In the genomic region with DNA sequence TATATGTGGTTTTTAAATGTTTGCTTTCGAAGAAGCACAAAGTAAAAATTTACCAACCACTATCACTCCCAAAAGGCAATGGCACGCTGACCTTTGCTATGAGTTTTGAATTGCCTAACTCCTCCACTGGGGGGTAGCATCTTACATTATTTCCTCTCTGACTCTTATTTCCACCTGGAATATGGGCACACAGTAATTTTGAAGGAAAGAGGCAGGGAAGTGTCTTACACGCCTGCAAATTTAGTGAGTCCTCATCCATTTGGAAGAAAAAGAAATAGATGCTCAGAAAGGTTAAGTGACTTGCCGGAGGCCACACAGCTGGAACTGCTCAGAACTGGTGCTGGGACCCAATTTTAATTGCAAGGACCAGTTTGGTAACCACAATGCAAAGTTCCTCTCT, we compare ENCODE assay signal across 1 cellular context.
TF ChIP-seq lines count a peak whose summit lies in the region.

No MANE protein-coding gene starts in this region.

TF ChIP-seq in SK-N-SH, 30 proteins besides CTCF, POLR2A, EP300 and RAD21 (continued from another document):
- TF ChIP-seq, protein P1, sequence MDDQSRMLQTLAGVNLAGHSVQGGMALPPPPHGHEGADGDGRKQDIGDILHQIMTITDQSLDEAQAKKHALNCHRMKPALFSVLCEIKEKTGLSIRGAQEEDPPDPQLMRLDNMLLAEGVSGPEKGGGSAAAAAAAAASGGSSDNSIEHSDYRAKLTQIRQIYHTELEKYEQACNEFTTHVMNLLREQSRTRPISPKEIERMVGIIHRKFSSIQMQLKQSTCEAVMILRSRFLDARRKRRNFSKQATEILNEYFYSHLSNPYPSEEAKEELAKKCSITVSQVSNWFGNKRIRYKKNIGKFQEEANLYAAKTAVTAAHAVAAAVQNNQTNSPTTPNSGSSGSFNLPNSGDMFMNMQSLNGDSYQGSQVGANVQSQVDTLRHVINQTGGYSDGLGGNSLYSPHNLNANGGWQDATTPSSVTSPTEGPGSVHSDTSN (IDR thresholded peaks at IDR 0.05), result no peak
- TF ChIP-seq, protein P2, sequence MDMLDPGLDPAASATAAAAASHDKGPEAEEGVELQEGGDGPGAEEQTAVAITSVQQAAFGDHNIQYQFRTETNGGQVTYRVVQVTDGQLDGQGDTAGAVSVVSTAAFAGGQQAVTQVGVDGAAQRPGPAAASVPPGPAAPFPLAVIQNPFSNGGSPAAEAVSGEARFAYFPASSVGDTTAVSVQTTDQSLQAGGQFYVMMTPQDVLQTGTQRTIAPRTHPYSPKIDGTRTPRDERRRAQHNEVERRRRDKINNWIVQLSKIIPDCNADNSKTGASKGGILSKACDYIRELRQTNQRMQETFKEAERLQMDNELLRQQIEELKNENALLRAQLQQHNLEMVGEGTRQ (IDR thresholded peaks at IDR 0.05; ENCODE audit: borderline replicate concordance, low read depth, low read length), result no peak
- TF ChIP-seq TEAD4 (IDR thresholded peaks at IDR 0.05; ENCODE audit: borderline replicate concordance, insufficient read depth), result no peak
- TF ChIP-seq CHD2 (IDR thresholded peaks at IDR 0.05; ENCODE audit: low read length, partially characterized antibody), result no peak
- TF ChIP-seq, protein P3, sequence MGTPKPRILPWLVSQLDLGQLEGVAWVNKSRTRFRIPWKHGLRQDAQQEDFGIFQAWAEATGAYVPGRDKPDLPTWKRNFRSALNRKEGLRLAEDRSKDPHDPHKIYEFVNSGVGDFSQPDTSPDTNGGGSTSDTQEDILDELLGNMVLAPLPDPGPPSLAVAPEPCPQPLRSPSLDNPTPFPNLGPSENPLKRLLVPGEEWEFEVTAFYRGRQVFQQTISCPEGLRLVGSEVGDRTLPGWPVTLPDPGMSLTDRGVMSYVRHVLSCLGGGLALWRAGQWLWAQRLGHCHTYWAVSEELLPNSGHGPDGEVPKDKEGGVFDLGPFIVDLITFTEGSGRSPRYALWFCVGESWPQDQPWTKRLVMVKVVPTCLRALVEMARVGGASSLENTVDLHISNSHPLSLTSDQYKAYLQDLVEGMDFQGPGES (IDR thresholded peaks at IDR 0.05; ENCODE audit: low read depth, low read length), result no peak
- no peak for TF ChIP-seq RXRA (IDR thresholded peaks at IDR 0.05; ENCODE audit: borderline replicate concordance, low read depth)
- TF ChIP-seq, protein P4, sequence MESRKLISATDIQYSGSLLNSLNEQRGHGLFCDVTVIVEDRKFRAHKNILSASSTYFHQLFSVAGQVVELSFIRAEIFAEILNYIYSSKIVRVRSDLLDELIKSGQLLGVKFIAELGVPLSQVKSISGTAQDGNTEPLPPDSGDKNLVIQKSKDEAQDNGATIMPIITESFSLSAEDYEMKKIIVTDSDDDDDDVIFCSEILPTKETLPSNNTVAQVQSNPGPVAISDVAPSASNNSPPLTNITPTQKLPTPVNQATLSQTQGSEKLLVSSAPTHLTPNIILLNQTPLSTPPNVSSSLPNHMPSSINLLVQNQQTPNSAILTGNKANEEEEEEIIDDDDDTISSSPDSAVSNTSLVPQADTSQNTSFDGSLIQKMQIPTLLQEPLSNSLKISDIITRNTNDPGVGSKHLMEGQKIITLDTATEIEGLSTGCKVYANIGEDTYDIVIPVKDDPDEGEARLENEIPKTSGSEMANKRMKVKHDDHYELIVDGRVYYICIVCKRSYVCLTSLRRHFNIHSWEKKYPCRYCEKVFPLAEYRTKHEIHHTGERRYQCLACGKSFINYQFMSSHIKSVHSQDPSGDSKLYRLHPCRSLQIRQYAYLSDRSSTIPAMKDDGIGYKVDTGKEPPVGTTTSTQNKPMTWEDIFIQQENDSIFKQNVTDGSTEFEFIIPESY (IDR thresholded peaks at IDR 0.05; ENCODE audit: borderline replicate concordance, low read depth), result no peak
- TF ChIP-seq ELF1 (IDR thresholded peaks at IDR 0.05), result no peak
- no peak for TF ChIP-seq TAF1 (IDR thresholded peaks at IDR 0.05; ENCODE audit: borderline replicate concordance, low read depth, low read length)
- no peak for TF ChIP-seq FOXM1 (IDR thresholded peaks at IDR 0.05; ENCODE audit: low read depth)
- TF ChIP-seq NFIC (IDR thresholded peaks at IDR 0.05; ENCODE audit: borderline replicate concordance), result no peak
